ENCODE assay signal across 3 cellular contexts in genomic region chr14:76050250-76050649, GRCh38.
"Had no signal": no experiment of that assay in that cellular context is flagged by ENCODE, and none has a peak within 500 bp of the region (broad histone marks: within the 10 kb centered on the region; RNA-seq: fewer than 3 reads in every experiment).

No MANE protein-coding gene starts in this region.

- H3K4me3 ChIP-seq: GM23338, HAP-1, K562 had no signal

- H3K36me3 ChIP-seq: HAP-1 had no signal
